In genomic region chr2:232522014-232522854, GRCh38 we compare ENCODE assay signal across 8 cellular contexts. TPM values are rescaled to one million over a fixed set of nuclear protein-coding genes. Genes with fewer than 3 reads are reported as not detected.
A peak's percentile ranks its signal among the peaks of the same experiment; 100 is the strongest.
DNase-seq lines count a peak whose midpoint lies in the region; ATAC-seq, FAIRE-seq and TF ChIP-seq lines count a peak whose summit lies in the region.

No MANE protein-coding gene starts in this region.

- no peaks in the 10 kb centered on the region for H3K9me1 ChIP-seq in K562 (ENCODE audit: control insufficient read depth, insufficient read depth, low read length)

- TF ChIP-seq POLR2A in K562 (conservative IDR thresholded peaks at IDR 0.05), result no peak

- intact Hi-C loops in K562 (cut with micrococcal nuclease), result loop anchor here (5.0 kb wide), 3 partner anchors 75 to 285 kb away; no protein-coding TSS in a partner anchor

- H3K9me3 ChIP-seq in AG04450 (ENCODE audit: control insufficient read depth, insufficient read depth, low read length), result no peaks in the 10 kb centered on the region
- H3K9me3 ChIP-seq in K562 (replicated peaks; ENCODE audit: control insufficient read depth, insufficient read depth, low read depth, low read length), result no peaks in the 10 kb centered on the region

- in situ Hi-C loops in K562 (cut with MboI), result no loop called here

- DNase-seq in AG04450 (ENCODE audit: low read depth, low spot score) (no peak), GM19240 (ENCODE audit: insufficient read length, low spot score) (peak; percentile 61), T-helper 9 cell (peak; percentile 74), K562 (ENCODE audit: extremely low read depth in 1 of 4, low spot score in 3 of 4) (peak; percentile 38 to 85 (median 80)), kidney tubule cell (ENCODE audit: low spot score) (peak; percentile 21), GDM1 (lab: John Stamatoyannopoulos, UW) (no peak)
- DNase-seq in stimulated activated CD4-positive, alpha-beta T cell treated with anti-CD3 and anti-CD28 coated beads, Interleukin-4, amount 100 ng/mL, for 48 hours (ENCODE audit: low read depth in 2 of 2), result peak; percentile 59 to 74

- CTCF ChIA-PET in AG04450 (lab: Charles Lee), result interaction anchor here (0.8 to 2.9 kb wide), 7 partner anchors 9 to 621 kb away, joined by 3 to 12 read pairs (median 4); partner anchors contain the start of gene ALPI
- CTCF ChIA-PET in K562 (lab: Yijun Ruan, JAX; ENCODE audit: low intra/inter-chr PET ratio), result interaction anchor here (0.7 to 1.0 kb wide), 2 partner anchors 75 to 389 kb away, joined by 4 read pairs; no protein-coding TSS in a partner anchor

- peak; percentile 54 to 75 for TF ChIP-seq RAD21 in K562 (CRISPR knock-in tag; conservative IDR thresholded peaks at IDR 0.05 in 1 of 2, IDR thresholded peaks at IDR 0.05 in 1 of 2)

- no TSS peak for BruUV-seq in K562 (replicated peaks; lab: Mats Ljungman, UMichigan)

- no peak overlapping the region for H3K4me3 ChIP-seq in AG04450 (ENCODE audit: low read depth, low read length)
- no peak overlapping the region for H3K4me3 ChIP-seq in K562

- H3K27ac ChIP-seq in AG04450 (ENCODE audit: low read depth, low read length) (no peak overlapping the region), K562 (ENCODE audit: extremely low read depth, low read depth, low read length) (no peak overlapping the region)

- POLR2A ChIA-PET in AG04450 (lab: Yijun Ruan, JAX) (no interaction called here), K562 (lab: Yijun Ruan, JAX) (no interaction called here)

- no peaks in the 10 kb centered on the region for H4K20me1 ChIP-seq in K562 (replicated peaks; ENCODE audit: control insufficient read depth, insufficient read depth, low read length)

- H3K9ac ChIP-seq in K562 (ENCODE audit: insufficient read depth in 1 of 2, low read depth in 2 of 2, low read length in 2 of 2), result no peak overlapping the region

- ATAC-seq in K562, result peak; percentile 81
- ATAC-seq in GM21825 (IDR thresholded peaks at IDR 0.05; ENCODE audit: unreplicated experiment), result no peak

- H3K4me2 ChIP-seq in K562 (ENCODE audit: insufficient read depth, low read length), result no peak overlapping the region

- peaks cover 0 to 27% of the 10 kb centered on the region in 2 experiments; a peak in 2 of 5 replicates for H3K4me1 ChIP-seq in K562 (replicated peaks in 1 of 2; ENCODE audit: control insufficient read depth in 2 of 2, insufficient read depth in 2 of 2, low read length in 2 of 2)

- FAIRE-seq in K562 (lab: Jason Lieb, UNC), result no peak

- no peak for TF ChIP-seq EP300 in K562 (IDR thresholded peaks at IDR 0.05; ENCODE audit: low read length)

- no peaks in the 10 kb centered on the region for H3K36me3 ChIP-seq in K562 (ENCODE audit: control insufficient read depth, insufficient read depth, low read length)

- no peaks in the 10 kb centered on the region for H3K79me2 ChIP-seq in K562 (ENCODE audit: control insufficient read depth, insufficient read depth, low read length)

- WGBS in K562 (ENCODE audit: insufficient coverage, low coverage, missing lambda C conversion rate), result 17% methylated on average over 34 of the region's 79 CpGs

- H2AFZ ChIP-seq in K562 (ENCODE audit: low read depth, low read length), result no peak overlapping the region

- TF ChIP-seq CTCF in AG04450 (IDR thresholded peaks at IDR 0.05; ENCODE audit: low read depth, low read length), result peak; percentile 50
- TF ChIP-seq CTCF in K562 (IDR thresholded peaks at IDR 0.05 in 2 of 3, conservative IDR thresholded peaks at IDR 0.05 in 1 of 3; ENCODE audit: insufficient read depth in 2 of 3, low read depth in 1 of 3, low read length in 3 of 3), result peak; percentile 39 to 72 (median 66); a peak in 5 of 6 replicates

- H3K27me3 ChIP-seq in AG04450 (ENCODE audit: control insufficient read depth, insufficient read depth, low read length) (peaks cover 59% of the 10 kb centered on the region), K562 (ENCODE audit: control insufficient read depth in 2 of 2, insufficient read depth in 2 of 2, low read length in 2 of 2) (peaks cover 0 to 50% of the 10 kb centered on the region in 2 experiments; a peak in 3 of 5 replicates)

RNA-seq across cellular contexts. Expression of gene PRSS56, which starts 2.0 kb away (rescaled TPM):
- polyA plus RNA-seq in AG04450 (2011; rRNA removed) (not detected in 2 replicates), K562 (2011; rRNA removed) (not detected in 2 replicates), K562 (2014; fragmentation: Illumina TruSeq; extraction: Trizol) (not detected in 2 replicates), K562 (2014; fragmentation: Nextera tagmentation; extraction: Ambion mirVana) (not detected), K562 (2014; rRNA removed) (not detected in 2 replicates)
- not detected in 2 replicates for polyA minus RNA-seq in AG04450 (2011; rRNA and poly(A)+ RNA removed)
- not detected in 2 replicates for total RNA-seq in K562 (2011; cell fraction: chromatin; rRNA removed; ENCODE audit: low replicate concordance)
- not detected in 2 replicates for total RNA-seq in K562 (2011; cell fraction: nucleolus; rRNA removed)
- total RNA-seq in K562 (2011; cell fraction: nucleoplasm; rRNA removed), result not detected in 2 replicates
- total RNA-seq in K562 (2014; rRNA removed) (not detected in 2 replicates), K562 (2014; rRNA removed; fragmentation: Illumina TruSeq; extraction: Trizol) (not detected in 2 replicates), K562 (2015; rRNA removed; fragmentation: Illumina TruSeq; extraction: Trizol) (not detected in 2 replicates), K562 (2021) (not detected in 2 replicates)
- not detected in 2 replicates for polyA plus RNA-seq in K562 (2011; cell fraction: cytosol; rRNA removed)
- not detected in 2 replicates for polyA plus RNA-seq in K562 (2011; cell fraction: nucleus; rRNA removed)
- not detected in 2 replicates for polyA plus RNA-seq in K562 (2012)
- not detected in 2 replicates for polyA minus RNA-seq in K562 (2011; rRNA and poly(A)+ RNA removed)
- not detected in 2 replicates for polyA minus RNA-seq in K562 (2011; cell fraction: cytosol; rRNA and poly(A)+ RNA removed)
- polyA minus RNA-seq in K562 (2011; cell fraction: nucleus; rRNA and poly(A)+ RNA removed), result not detected in 2 replicates

RNA-seq across cellular contexts. Expression of gene CHRND, which starts 3.7 kb away (rescaled TPM):
- polyA plus RNA-seq in AG04450 (2011; rRNA removed) (not detected in 2 replicates), K562 (2011; rRNA removed) (not detected in 2 replicates), K562 (2014; fragmentation: Illumina TruSeq; extraction: Trizol) (not detected in 2 replicates), K562 (2014; fragmentation: Nextera tagmentation; extraction: Ambion mirVana) (not detected), K562 (2014; rRNA removed) (not detected in 2 replicates)
- 0.05 TPM in 1 of 2 replicates, not detected in the other for polyA minus RNA-seq in AG04450 (2011; rRNA and poly(A)+ RNA removed)
- total RNA-seq in K562 (2011; cell fraction: chromatin; rRNA removed; ENCODE audit: low replicate concordance), result not detected in 2 replicates
- total RNA-seq in K562 (2011; cell fraction: nucleolus; rRNA removed), result not detected in 2 replicates
- not detected in 2 replicates for total RNA-seq in K562 (2011; cell fraction: nucleoplasm; rRNA removed)
- total RNA-seq in K562 (2014; rRNA removed) (not detected in 2 replicates), K562 (2014; rRNA removed; fragmentation: Illumina TruSeq; extraction: Trizol) (not detected in 2 replicates), K562 (2015; rRNA removed; fragmentation: Illumina TruSeq; extraction: Trizol) (not detected in 2 replicates), K562 (2021) (not detected in 2 replicates)
- polyA plus RNA-seq in K562 (2011; cell fraction: cytosol; rRNA removed), result not detected in 2 replicates
- not detected in 2 replicates for polyA plus RNA-seq in K562 (2011; cell fraction: nucleus; rRNA removed)
- not detected in 2 replicates for polyA plus RNA-seq in K562 (2012)
- polyA minus RNA-seq in K562 (2011; rRNA and poly(A)+ RNA removed), result not detected in 2 replicates
- not detected in 2 replicates for polyA minus RNA-seq in K562 (2011; cell fraction: cytosol; rRNA and poly(A)+ RNA removed)
- not detected in 2 replicates for polyA minus RNA-seq in K562 (2011; cell fraction: nucleus; rRNA and poly(A)+ RNA removed)

RNA-seq across cellular contexts. Expression of gene CHRNG, which starts 17.3 kb away (rescaled TPM):
- polyA plus RNA-seq in AG04450 (2011; rRNA removed), result not detected in 2 replicates
- 0.09 TPM in 1 of 2 replicates, not detected in the other for polyA minus RNA-seq in AG04450 (2011; rRNA and poly(A)+ RNA removed)
- total RNA-seq in K562 (2011; cell fraction: chromatin; rRNA removed; ENCODE audit: low replicate concordance), result not detected in 2 replicates
- not detected in 2 replicates for total RNA-seq in K562 (2011; cell fraction: nucleolus; rRNA removed)
- not detected in 2 replicates for total RNA-seq in K562 (2011; cell fraction: nucleoplasm; rRNA removed)
- total RNA-seq in K562 (2014; rRNA removed), result not detected in 2 replicates
- total RNA-seq in K562 (2014; rRNA removed; fragmentation: Illumina TruSeq; extraction: Trizol), result not detected in 2 replicates
- not detected in 2 replicates for total RNA-seq in K562 (2015; rRNA removed; fragmentation: Illumina TruSeq; extraction: Trizol)
- not detected in 2 replicates for total RNA-seq in K562 (2021)
- not detected in 2 replicates for polyA plus RNA-seq in K562 (2011; rRNA removed)
- not detected in 2 replicates for polyA plus RNA-seq in K562 (2011; cell fraction: cytosol; rRNA removed)
- not detected in 2 replicates for polyA plus RNA-seq in K562 (2011; cell fraction: nucleus; rRNA removed)
- 0.07 TPM in 1 of 2 replicates, not detected in the other for polyA plus RNA-seq in K562 (2012)
- polyA plus RNA-seq in K562 (2014; fragmentation: Illumina TruSeq; extraction: Trizol), result not detected in 2 replicates
- polyA plus RNA-seq in K562 (2014; fragmentation: Nextera tagmentation; extraction: Ambion mirVana), result not detected
- not detected in 2 replicates for polyA plus RNA-seq in K562 (2014; rRNA removed)
- polyA minus RNA-seq in K562 (2011; rRNA and poly(A)+ RNA removed), result not detected in 2 replicates
- not detected in 2 replicates for polyA minus RNA-seq in K562 (2011; cell fraction: cytosol; rRNA and poly(A)+ RNA removed)
- not detected in 2 replicates for polyA minus RNA-seq in K562 (2011; cell fraction: nucleus; rRNA and poly(A)+ RNA removed)

RNA-seq across cellular contexts. Expression of gene TIGD1, which starts 28.1 kb away (rescaled TPM):
- polyA plus RNA-seq in AG04450 (2011; rRNA removed), result 3.6 and 4.3 TPM in 2 replicates
- 3.3 and 5.8 TPM in 2 replicates for polyA minus RNA-seq in AG04450 (2011; rRNA and poly(A)+ RNA removed)
- total RNA-seq in K562 (2011; cell fraction: chromatin; rRNA removed; ENCODE audit: low replicate concordance), result 21.5 and 44.0 TPM in 2 replicates
- total RNA-seq in K562 (2011; cell fraction: nucleolus; rRNA removed), result 17.1 and 20.8 TPM in 2 replicates
- 17.3 and 24.3 TPM in 2 replicates for total RNA-seq in K562 (2011; cell fraction: nucleoplasm; rRNA removed)
- total RNA-seq in K562 (2014; rRNA removed), result 5.4 and 6.4 TPM in 2 replicates
- 7.7 and 8.9 TPM in 2 replicates for total RNA-seq in K562 (2014; rRNA removed; fragmentation: Illumina TruSeq; extraction: Trizol)
- total RNA-seq in K562 (2015; rRNA removed; fragmentation: Illumina TruSeq; extraction: Trizol), result 6.3 and 6.4 TPM in 2 replicates
- 7.0 and 7.1 TPM in 2 replicates for total RNA-seq in K562 (2021)
- polyA plus RNA-seq in K562 (2011; rRNA removed), result 9.8 TPM in 2 replicates
- 3.9 and 7.2 TPM in 2 replicates for polyA plus RNA-seq in K562 (2011; cell fraction: cytosol; rRNA removed)
- 22.4 and 25.0 TPM in 2 replicates for polyA plus RNA-seq in K562 (2011; cell fraction: nucleus; rRNA removed)
- 3.9 and 7.4 TPM in 2 replicates for polyA plus RNA-seq in K562 (2012)
- polyA plus RNA-seq in K562 (2014; fragmentation: Illumina TruSeq; extraction: Trizol), result 6.6 and 7.0 TPM in 2 replicates
- 1 to 10 TPM; 2.0 to 5.4 TPM for polyA plus RNA-seq in K562 (2014; fragmentation: Nextera tagmentation; extraction: Ambion mirVana)
- polyA plus RNA-seq in K562 (2014; rRNA removed), result 9.0 and 10.1 TPM in 2 replicates
- 10.9 and 13.6 TPM in 2 replicates for polyA minus RNA-seq in K562 (2011; rRNA and poly(A)+ RNA removed)
- 3.1 and 3.2 TPM in 2 replicates for polyA minus RNA-seq in K562 (2011; cell fraction: cytosol; rRNA and poly(A)+ RNA removed)
- 16.4 and 27.3 TPM in 2 replicates for polyA minus RNA-seq in K562 (2011; cell fraction: nucleus; rRNA and poly(A)+ RNA removed)

RNA-seq across cellular contexts. Expression of gene EIF4E2, which starts 28.3 kb away (rescaled TPM):
- polyA plus RNA-seq in AG04450 (2011; rRNA removed) (40.5 and 47.7 TPM in 2 replicates), K562 (2011; rRNA removed) (17.8 and 33.9 TPM in 2 replicates), K562 (2014; fragmentation: Illumina TruSeq; extraction: Trizol) (85.4 and 89.1 TPM in 2 replicates), K562 (2014; fragmentation: Nextera tagmentation; extraction: Ambion mirVana) (100 to 1,000 TPM in 1 of 2 experiments, 10 to 100 TPM in 1; 77.5 to 169 TPM), K562 (2014; rRNA removed) (49.3 and 54.4 TPM in 2 replicates)
- 39.5 and 41.1 TPM in 2 replicates for polyA minus RNA-seq in AG04450 (2011; rRNA and poly(A)+ RNA removed)
- 27.4 and 63.2 TPM in 2 replicates for total RNA-seq in K562 (2011; cell fraction: chromatin; rRNA removed; ENCODE audit: low replicate concordance)
- total RNA-seq in K562 (2011; cell fraction: nucleolus; rRNA removed), result 23.7 and 30.0 TPM in 2 replicates
- total RNA-seq in K562 (2011; cell fraction: nucleoplasm; rRNA removed), result 38.7 and 47.6 TPM in 2 replicates
- total RNA-seq in K562 (2014; rRNA removed) (63.5 and 82.7 TPM in 2 replicates), K562 (2014; rRNA removed; fragmentation: Illumina TruSeq; extraction: Trizol) (81.0 and 96.4 TPM in 2 replicates), K562 (2015; rRNA removed; fragmentation: Illumina TruSeq; extraction: Trizol) (89.7 and 104 TPM in 2 replicates), K562 (2021) (51.3 and 53.9 TPM in 2 replicates)
- polyA plus RNA-seq in K562 (2011; cell fraction: cytosol; rRNA removed), result 23.0 and 25.1 TPM in 2 replicates
- 35.6 and 40.4 TPM in 2 replicates for polyA plus RNA-seq in K562 (2011; cell fraction: nucleus; rRNA removed)
- polyA plus RNA-seq in K562 (2012), result 41.0 and 76.0 TPM in 2 replicates
- 19.9 and 20.6 TPM in 2 replicates for polyA minus RNA-seq in K562 (2011; rRNA and poly(A)+ RNA removed)
- 8.9 and 12.3 TPM in 2 replicates for polyA minus RNA-seq in K562 (2011; cell fraction: cytosol; rRNA and poly(A)+ RNA removed)
- polyA minus RNA-seq in K562 (2011; cell fraction: nucleus; rRNA and poly(A)+ RNA removed), result 11.4 and 28.1 TPM in 2 replicates

Comparison
In these comparisons a context has a peak if more than half of its experiments do, and no peak if none do; other contexts are left out.
1. DNase-seq: peak in GM19240 (single experiment), T-helper 9 cell (single experiment), K562 (4 of 4), kidney tubule cell (single experiment) and stimulated activated CD4-positive, alpha-beta T cell treated with anti-CD3 and anti-CD28 coated beads, Interleukin-4, amount 100 ng/mL, for 48 hours (2 of 2); none in AG04450 (single experiment) and GDM1 (single experiment).